ENCODE assay signal across 34 cellular contexts in the genomic region with DNA sequence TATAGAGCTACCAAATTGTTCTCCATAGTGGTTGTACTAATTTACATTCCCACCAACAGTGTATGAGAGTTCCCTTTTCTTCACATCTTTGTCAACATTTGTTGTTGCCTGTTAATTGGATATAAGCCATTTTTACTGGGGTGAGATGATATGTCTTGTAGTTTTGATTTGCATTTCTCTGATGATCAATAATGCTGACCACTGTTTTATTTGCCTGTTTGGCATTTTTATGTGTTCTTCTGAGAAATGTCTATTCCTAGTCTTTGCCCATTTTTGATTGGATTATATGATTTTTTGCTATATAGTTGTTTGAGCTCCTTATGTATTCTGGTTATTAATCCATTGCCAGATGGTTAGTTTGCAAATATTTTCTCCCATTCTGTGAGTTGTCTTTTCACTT. TPM values are rescaled to one million over a fixed set of nuclear protein-coding genes. Genes with fewer than 3 reads are reported as not detected.
"Had no signal": no experiment of that assay in that cellular context is flagged by ENCODE, and none has a peak within 500 bp of the region (broad histone marks: within the 10 kb centered on the region; RNA-seq: fewer than 3 reads in every experiment).

No MANE protein-coding gene starts in this region.

- H3K9me3 ChIP-seq: ovary, psoas muscle, spleen, suprapubic skin, testis, tibial artery, transverse colon, upper lobe of right lung, uterus had no signal

- DNase-seq: natural killer cell; occipital lobe; ovary; posterior cingulate gyrus; psoas muscle; right cardiac atrium; spleen; stimulated activated CD4-positive, alpha-beta T cell treated with anti-CD3 and anti-CD28 coated beads, Interleukin-12 subunit alpha, Interleukin-12 subunit beta, amount 100 ng/mL, for 4 hours; stimulated activated CD4-positive, alpha-beta T cell treated with anti-CD3 and anti-CD28 coated beads, Interleukin-1b, Interleukin-23, amount 100 ng/mL, for 48 hours; stimulated activated CD4-positive, alpha-beta T cell treated with anti-CD3 and anti-CD28 coated beads, Interleukin-4, amount 100 ng/mL, for 1 hour; stimulated activated CD4-positive, alpha-beta T cell treated with anti-CD3 and anti-CD28 coated beads, Interleukin-4, amount 100 ng/mL, for 4 hours; stimulated activated CD8-positive, alpha-beta memory T cell treated with anti-CD3 and anti-CD28 coated beads, Interleukin-4, amount 100 ng/mL, for 48 hours; stimulated activated naive CD4-positive, alpha-beta T cell; stimulated activated naive CD8-positive, alpha-beta T cell treated with anti-CD3 and anti-CD28 coated beads, Interleukin-15, amount 100 ng/mL, for 72 hours; stimulated activated naive CD8-positive, alpha-beta T cell treated with anti-CD3 and anti-CD28 coated beads, Interleukin-15, Interleukin-2, amounts not matched to agents 100 U/mL and 50 U/mL, for 24 hours; substantia nigra; testis; tibial artery; transverse colon; upper lobe of right lung; uterus had no signal

- H3K4me3 ChIP-seq: neural progenitor cell, ovary, psoas muscle, skin epidermis, smooth muscle cell, spleen, suprapubic skin, testis, tibial artery, transverse colon, upper lobe of right lung, uterus had no signal

- H3K27me3 ChIP-seq: neural progenitor cell, ovary, spleen, suprapubic skin, testis, tibial artery, transverse colon, upper lobe of right lung, uterus had no signal

- H3K36me3 ChIP-seq: neural progenitor cell, ovary, spleen, suprapubic skin, tibial artery, transverse colon, upper lobe of right lung, uterus had no signal

- H3K4me2 ChIP-seq: neural progenitor cell, smooth muscle cell had no signal

- ATAC-seq: natural killer cell; psoas muscle; right cardiac atrium; sciatic nerve; stimulated activated memory B cell treated with anti-CD40 and anti-IgM and Interleukin-4, amounts not matched to agents 10 μg/mL and 1 μg/mL and 100 μg/mL, for 72 hours; stimulated activated naive CD8-positive, alpha-beta T cell treated with anti-CD3 and anti-CD28 coated beads, Interleukin-15, amount 100 ng/mL, for 72 hours; stimulated activated naive CD8-positive, alpha-beta T cell treated with anti-CD3 and anti-CD28 coated beads, Interleukin-15, Interleukin-2, amounts not matched to agents 100 U/mL and 50 U/mL, for 24 hours; upper lobe of right lung had no signal

- H3K4me1 ChIP-seq: neural progenitor cell, parathyroid adenoma, psoas muscle, spleen, suprapubic skin, testis, tibial artery, transverse colon, upper lobe of right lung, uterus had no signal

- H3K27ac ChIP-seq: neural progenitor cell, ovary, parathyroid adenoma, psoas muscle, skin epidermis, spleen, suprapubic skin, testis, tibial artery, transverse colon, upper lobe of right lung, uterus had no signal

RNA-seq across cellular contexts. Expression of a gene that starts 44.3 kb away (rescaled TPM):
- total RNA-seq: natural killer cell, occipital lobe, osteoblast, ovary, progenitor cell of endocrine pancreas, psoas muscle, renal cortical epithelial cell, right cardiac atrium, sciatic nerve, smooth muscle cell, spleen, suprapubic skin, transverse colon, upper lobe of right lung, urinary bladder, uterus had no signal
- polyA plus RNA-seq: neural cell, ovary, psoas muscle, right cardiac atrium, smooth muscle cell, spleen, thymus, urinary bladder had no signal
